Comparison of ENCODE assay signal across 1 cellular context in genomic region chr1:54794401-54795099, GRCh38.
TF ChIP-seq lines count a peak whose summit lies in the region.

No MANE protein-coding gene starts in this region.

TF ChIP-seq in SK-N-SH treated with all-trans-retinoic acid at 6 μM for 48 hours, 23 proteins besides CTCF, POLR2A, EP300 and RAD21 (continued from another document):
- TF ChIP-seq, protein P1, sequence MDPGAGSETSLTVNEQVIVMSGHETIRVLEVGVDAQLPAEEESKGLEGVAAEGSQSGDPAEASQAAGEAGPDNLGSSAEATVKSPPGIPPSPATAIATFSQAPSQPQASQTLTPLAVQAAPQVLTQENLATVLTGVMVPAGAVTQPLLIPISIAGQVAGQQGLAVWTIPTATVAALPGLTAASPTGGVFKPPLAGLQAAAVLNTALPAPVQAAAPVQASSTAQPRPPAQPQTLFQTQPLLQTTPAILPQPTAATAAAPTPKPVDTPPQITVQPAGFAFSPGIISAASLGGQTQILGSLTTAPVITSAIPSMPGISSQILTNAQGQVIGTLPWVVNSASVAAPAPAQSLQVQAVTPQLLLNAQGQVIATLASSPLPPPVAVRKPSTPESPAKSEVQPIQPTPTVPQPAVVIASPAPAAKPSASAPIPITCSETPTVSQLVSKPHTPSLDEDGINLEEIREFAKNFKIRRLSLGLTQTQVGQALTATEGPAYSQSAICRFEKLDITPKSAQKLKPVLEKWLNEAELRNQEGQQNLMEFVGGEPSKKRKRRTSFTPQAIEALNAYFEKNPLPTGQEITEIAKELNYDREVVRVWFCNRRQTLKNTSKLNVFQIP (CRISPR knock-in tag; IDR thresholded peaks at IDR 0.05; ENCODE audit: borderline replicate concordance, low read depth), result no peak
- TF ChIP-seq TCF4 (CRISPR knock-in tag; IDR thresholded peaks at IDR 0.05; ENCODE audit: borderline replicate concordance) (no peak), ZNF565 (CRISPR knock-in tag; conservative IDR thresholded peaks at IDR 0.05; ENCODE audit: low read depth) (no peak), ARNTL (CRISPR knock-in tag; IDR thresholded peaks at IDR 0.05; ENCODE audit: borderline replicate concordance, low read depth) (no peak), ESRRG (CRISPR knock-in tag; IDR thresholded peaks at IDR 0.05) (no peak), ZNF70 (CRISPR knock-in tag; IDR thresholded peaks at IDR 0.05) (no peak), ZFP30 (CRISPR knock-in tag; IDR thresholded peaks at IDR 0.05) (no peak)
- TF ChIP-seq, protein P2, sequence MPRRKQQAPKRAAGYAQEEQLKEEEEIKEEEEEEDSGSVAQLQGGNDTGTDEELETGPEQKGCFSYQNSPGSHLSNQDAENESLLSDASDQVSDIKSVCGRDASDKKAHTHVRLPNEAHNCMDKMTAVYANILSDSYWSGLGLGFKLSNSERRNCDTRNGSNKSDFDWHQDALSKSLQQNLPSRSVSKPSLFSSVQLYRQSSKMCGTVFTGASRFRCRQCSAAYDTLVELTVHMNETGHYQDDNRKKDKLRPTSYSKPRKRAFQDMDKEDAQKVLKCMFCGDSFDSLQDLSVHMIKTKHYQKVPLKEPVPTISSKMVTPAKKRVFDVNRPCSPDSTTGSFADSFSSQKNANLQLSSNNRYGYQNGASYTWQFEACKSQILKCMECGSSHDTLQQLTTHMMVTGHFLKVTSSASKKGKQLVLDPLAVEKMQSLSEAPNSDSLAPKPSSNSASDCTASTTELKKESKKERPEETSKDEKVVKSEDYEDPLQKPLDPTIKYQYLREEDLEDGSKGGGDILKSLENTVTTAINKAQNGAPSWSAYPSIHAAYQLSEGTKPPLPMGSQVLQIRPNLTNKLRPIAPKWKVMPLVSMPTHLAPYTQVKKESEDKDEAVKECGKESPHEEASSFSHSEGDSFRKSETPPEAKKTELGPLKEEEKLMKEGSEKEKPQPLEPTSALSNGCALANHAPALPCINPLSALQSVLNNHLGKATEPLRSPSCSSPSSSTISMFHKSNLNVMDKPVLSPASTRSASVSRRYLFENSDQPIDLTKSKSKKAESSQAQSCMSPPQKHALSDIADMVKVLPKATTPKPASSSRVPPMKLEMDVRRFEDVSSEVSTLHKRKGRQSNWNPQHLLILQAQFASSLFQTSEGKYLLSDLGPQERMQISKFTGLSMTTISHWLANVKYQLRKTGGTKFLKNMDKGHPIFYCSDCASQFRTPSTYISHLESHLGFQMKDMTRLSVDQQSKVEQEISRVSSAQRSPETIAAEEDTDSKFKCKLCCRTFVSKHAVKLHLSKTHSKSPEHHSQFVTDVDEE (CRISPR knock-in tag; IDR thresholded peaks at IDR 0.05), result no peak
